1 cellular context compared by ENCODE assay signal in the genomic region with DNA sequence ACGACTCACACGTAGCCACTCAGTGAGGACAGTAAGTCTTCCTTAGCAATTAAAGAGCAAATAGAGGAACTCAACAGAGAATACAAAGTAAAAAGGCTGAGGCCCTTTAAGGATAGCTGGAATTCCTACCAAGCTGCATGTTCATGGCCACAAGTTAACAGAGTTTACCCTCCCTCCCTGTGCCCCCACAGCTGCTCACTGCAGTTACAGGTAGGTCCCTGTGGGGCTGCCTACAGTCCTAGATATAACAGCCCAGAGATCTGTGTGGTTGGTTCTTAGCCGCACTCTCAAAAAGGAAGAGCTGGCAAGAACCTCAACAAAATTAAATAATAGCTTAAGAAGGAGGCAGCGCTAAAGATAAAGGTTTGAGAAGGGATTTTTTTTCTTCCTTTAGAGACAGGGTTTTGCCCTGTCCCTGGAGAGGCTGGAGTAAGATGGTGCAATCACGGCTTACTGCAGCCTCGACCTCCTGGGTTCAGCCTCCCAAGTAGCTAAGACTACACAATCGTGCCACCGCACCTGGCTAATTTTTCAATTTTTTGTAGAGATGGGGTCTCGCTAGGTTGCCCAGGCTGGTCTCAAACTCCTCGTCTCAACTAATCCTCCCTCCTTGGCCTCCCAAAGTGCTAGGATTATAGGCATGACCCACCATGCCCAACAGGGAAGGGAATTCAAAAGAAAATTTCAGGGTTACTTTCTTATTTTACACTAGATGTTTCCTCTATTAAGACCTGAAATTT.
TF ChIP-seq lines count a peak whose summit lies in the region.

No MANE protein-coding gene starts in this region.

TF ChIP-seq in H1, 55 proteins besides CTCF, POLR2A, EP300 and RAD21:
- TF ChIP-seq TEAD4 (IDR thresholded peaks at IDR 0.05; ENCODE audit: low read depth, low read length), result peak; percentile 47; the same call in 1 of the 2 replicates
- TF ChIP-seq RBBP5 (IDR thresholded peaks at IDR 0.05; ENCODE audit: borderline replicate concordance, low read depth, low read length), result no peak
